ENCODE assay signal across 15 cellular contexts in genomic region chr5:138938526-138938925, GRCh38.
DNase-seq lines count a peak whose midpoint lies in the region; ATAC-seq and TF ChIP-seq lines count a peak whose summit lies in the region.
"Had no signal": no experiment of that assay in that cellular context is flagged by ENCODE, and none has a peak within 500 bp of the region (broad histone marks: within the 10 kb centered on the region; RNA-seq: fewer than 3 reads in every experiment).

No MANE protein-coding gene starts in this region.

- H3K9ac ChIP-seq in endodermal cell (ENCODE audit: extremely low read depth, low read length, poor library complexity, severe bottlenecking): no peak overlapping the region

- H3K9me3 Mint-ChIP-seq in activated T-cell treated with anti-CD3 and anti-CD28 coated beads, Interleukin-2, amount 50 U/mL, for 72 hours: peaks cover 3 to 5% of the 10 kb centered on the region in 2 donors
- no peaks in the 10 kb centered on the region for H3K9me3 Mint-ChIP-seq in endodermal cell

- no peak overlapping the region for H3K27ac ChIP-seq in endodermal cell (ENCODE audit: low read depth, low read length)

- peaks cover 2 to 8% of the 10 kb centered on the region in 2 donors for H3K36me3 Mint-ChIP-seq in activated T-cell treated with anti-CD3 and anti-CD28 coated beads, Interleukin-2, amount 50 U/mL, for 72 hours (ENCODE audit: insufficient read depth in 2 of 2)
- H3K36me3 Mint-ChIP-seq in endodermal cell (ENCODE audit: low read depth): peaks cover 22% of the 10 kb centered on the region

- no peaks in the 10 kb centered on the region for H3K9me3 ChIP-seq in endodermal cell (ENCODE audit: control insufficient read depth, low read length)
- H3K9me3 ChIP-seq in mucosa of descending colon: no peaks in the 10 kb centered on the region

- H3K4me1 Mint-ChIP-seq in activated T-cell treated with anti-CD3 and anti-CD28 coated beads, Interleukin-2, amount 50 U/mL, for 72 hours (ENCODE audit: low read depth): peaks cover 8% of the 10 kb centered on the region
- peaks cover 6% of the 10 kb centered on the region for H3K4me1 Mint-ChIP-seq in endodermal cell

- no peak for TF ChIP-seq CTCF in endodermal cell (conservative IDR thresholded peaks at IDR 0.05)
- no peak for TF ChIP-seq CTCF in mucosa of descending colon (IDR thresholded peaks at IDR 0.05)

- intact Hi-C loops in mucosa of descending colon (cut with DNase I, micrococcal nuclease) (no loop called here), left cardiac atrium (cut with DNase I) (no loop called here)

- ATAC-seq in activated T-cell treated with anti-CD3 and anti-CD28 coated beads, Interleukin-2, amount 50 U/mL, for 72 hours (replicated peaks in 1 of 2): no peak
- ATAC-seq in mucosa of descending colon (peak; percentile 59), GM18909 (IDR thresholded peaks at IDR 0.05; ENCODE audit: poor library complexity, unreplicated experiment) (no peak), left cardiac atrium (no peak)

- no peaks in the 10 kb centered on the region for H3K4me1 ChIP-seq in endodermal cell (ENCODE audit: control insufficient read depth, insufficient read depth, low read length)
- H3K4me1 ChIP-seq in mucosa of descending colon (ENCODE audit: low read depth): no peaks in the 10 kb centered on the region

- H3K36me3 ChIP-seq in endodermal cell (ENCODE audit: control insufficient read depth, insufficient read depth, low read length) (peaks cover 27% of the 10 kb centered on the region), mucosa of descending colon (ENCODE audit: low read depth) (no peaks in the 10 kb centered on the region)

- 80 to 98% methylated on average over 3 to 5 of the region's 5 CpGs for WGBS in endodermal cell (ENCODE audit: insufficient coverage in 1 of 2, insufficient read length in 1 of 2), 2 experiments

- peak overlapping the region; percentile 3 for H3K27ac Mint-ChIP-seq in activated T-cell treated with anti-CD3 and anti-CD28 coated beads, Interleukin-2, amount 50 U/mL, for 72 hours
- H3K27ac Mint-ChIP-seq in endodermal cell: no peak overlapping the region

- H3K4me3 ChIP-seq in endodermal cell (ENCODE audit: low read length) (no peak overlapping the region), mucosa of descending colon (no peak overlapping the region)

- no peak for DNase-seq in activated T-cell treated with anti-CD3 and anti-CD28 coated beads, Interleukin-2, amount 50 U/mL, for 72 hours
- DNase-seq in activated T-cell treated with anti-CD3 and anti-CD28 coated beads, Interleukin-2, amount 50 U/mL, for 48 hours: no peak
- DNase-seq in endodermal cell (peak; percentile 24), mucosa of descending colon (no peak), GM19240 (ENCODE audit: insufficient read length, low spot score) (no peak), left cardiac atrium (no peak)
- DNase-seq in effector CD8-positive, alpha-beta T cell (lab: John Stamatoyannopoulos, UW): no peak
- DNase-seq: 8988T, C1 segment of cervical spinal cord, HCEC 1CT, NCI-H1105, NCI-H187, NCI-H446 treated with DMSO at 0.1 percent for 48 hours, NCI-H748 treated with DMSO at 0.1 percent for 48 hours had no signal

- H3K4me3 Mint-ChIP-seq in activated T-cell treated with anti-CD3 and anti-CD28 coated beads, Interleukin-2, amount 50 U/mL, for 72 hours: no peak overlapping the region
- H3K4me3 Mint-ChIP-seq in endodermal cell: no peak overlapping the region

- H3K27me3 Mint-ChIP-seq in activated T-cell treated with anti-CD3 and anti-CD28 coated beads, Interleukin-2, amount 50 U/mL, for 72 hours (ENCODE audit: low read depth): no peaks in the 10 kb centered on the region
- no peaks in the 10 kb centered on the region for H3K27me3 Mint-ChIP-seq in endodermal cell (ENCODE audit: insufficient read depth)

- no peaks in the 10 kb centered on the region for H3K27me3 ChIP-seq in endodermal cell (ENCODE audit: control insufficient read depth, insufficient read depth, low read length, poor library complexity, severe bottlenecking)
